10 cellular contexts compared by ENCODE assay signal in genomic region chr3:124263168-124263567, GRCh38.
A peak's percentile ranks its signal among the peaks of the same experiment; 100 is the strongest.
DNase-seq lines count a peak whose midpoint lies in the region; ATAC-seq and TF ChIP-seq lines count a peak whose summit lies in the region.
"Had no signal": no experiment of that assay in that cellular context is flagged by ENCODE, and none has a peak within 500 bp of the region (broad histone marks: within the 10 kb centered on the region; RNA-seq: fewer than 3 reads in every experiment).

No MANE protein-coding gene starts in this region.

- TF ChIP-seq CTCF in RWPE1 (conservative IDR thresholded peaks at IDR 0.05; ENCODE audit: low read depth) (no peak), fibroblast of lung (conservative IDR thresholded peaks at IDR 0.05 in 1 of 2, IDR thresholded peaks at IDR 0.05 in 1 of 2; ENCODE audit: low read depth in 1 of 2, low read length in 2 of 2) (no peak), sigmoid colon (IDR thresholded peaks at IDR 0.05) (no peak)

- no peak for TF ChIP-seq EP300 in sigmoid colon (IDR thresholded peaks at IDR 0.05)

- no peak for ATAC-seq in HG02884 (IDR thresholded peaks at IDR 0.05; ENCODE audit: unreplicated experiment)

- no peaks in the 10 kb centered on the region for H3K79me2 ChIP-seq in fibroblast of lung (ENCODE audit: control insufficient read depth, insufficient read depth, low read length)

- no peak overlapping the region for H2AFZ ChIP-seq in fibroblast of lung (ENCODE audit: low read length)

- H3K4me2 ChIP-seq in fibroblast of lung (ENCODE audit: extremely low read depth, insufficient read depth, low read length) (peak overlapping the region; percentile 18), skeletal muscle satellite cell (ENCODE audit: low read length) (peak overlapping the region; percentile 12)

- intact Hi-C loops in sigmoid colon (cut with DNase I), result no loop called here

- TF ChIP-seq POLR2A in sigmoid colon (IDR thresholded peaks at IDR 0.05), result no peak

- WGBS in sigmoid colon, 2 donors, result 79 to 89% methylated on average over 4 of the region's 4 CpGs

- no peaks in the 10 kb centered on the region for H4K20me1 ChIP-seq in fibroblast of lung (ENCODE audit: control insufficient read depth, extremely low read depth, insufficient read depth, low read length)

- POLR2A ChIA-PET in RWPE1 (lab: Yijun Ruan, JAX; ENCODE audit: low non-redundant PET), result no interaction called here

- no peaks in the 10 kb centered on the region for H3K36me3 ChIP-seq in fibroblast of lung (ENCODE audit: control insufficient read depth, insufficient read depth, low read length)
- no peaks in the 10 kb centered on the region for H3K36me3 ChIP-seq in skeletal muscle satellite cell (ENCODE audit: insufficient read depth, low read length)
- H3K36me3 ChIP-seq in sigmoid colon, result no peaks in the 10 kb centered on the region

- H3K27me3 ChIP-seq in fibroblast of lung (ENCODE audit: control insufficient read depth, insufficient read depth, low read length) (no peaks in the 10 kb centered on the region), skeletal muscle satellite cell (ENCODE audit: control insufficient read depth, insufficient read depth, low read length) (no peaks in the 10 kb centered on the region), sigmoid colon (no peaks in the 10 kb centered on the region)

- H3K27ac ChIP-seq in RWPE1 (no peak overlapping the region), fibroblast of lung (ENCODE audit: insufficient read depth, low read length) (no peak overlapping the region), sigmoid colon (no peak overlapping the region), caudate nucleus (ENCODE audit: low read depth, low read length) (no peak overlapping the region)

- DNase-seq in NCI-H510A treated with DMSO at 0.1 percent for 48 hours (lab: John Stamatoyannopoulos, UW) (peak; percentile 9), NCI-H510A (lab: John Stamatoyannopoulos, UW) (no peak), RWPE1 (ENCODE audit: low spot score) (peak; percentile 48), fibroblast of lung (ENCODE audit: low read depth in 2 of 2) (peak; percentile 96 to 97), sigmoid colon (no peak), caudate nucleus (lab: John Stamatoyannopoulos, UW) (no peak)
- DNase-seq: NCI-H1930, T-helper 9 cell had no signal

- H3K4me1 ChIP-seq in fibroblast of lung (ENCODE audit: control insufficient read depth, extremely low read depth, insufficient read depth, low read length), result peaks cover 8% of the 10 kb centered on the region
- H3K4me1 ChIP-seq in skeletal muscle satellite cell (ENCODE audit: control insufficient read depth, insufficient read depth, low read length), result peaks cover 42% of the 10 kb centered on the region
- peaks cover 0 to 36% (median 21%) of the 10 kb centered on the region in 4 donors for H3K4me1 ChIP-seq in sigmoid colon

- H3K9me3 ChIP-seq in fibroblast of lung (ENCODE audit: control insufficient read depth, insufficient read depth, low read depth, low read length) (no peaks in the 10 kb centered on the region), skeletal muscle satellite cell (replicated peaks; ENCODE audit: low read length) (no peaks in the 10 kb centered on the region), sigmoid colon (no peaks in the 10 kb centered on the region)

- CTCF ChIA-PET in RWPE1 (lab: Yijun Ruan, JAX), result no interaction called here

- H3K4me3 ChIP-seq in fibroblast of lung (replicated peaks in 1 of 4; ENCODE audit: control extremely low read depth in 1 of 4, insufficient read depth in 1 of 4, low read depth in 3 of 4, low read length in 4 of 4) (no peak overlapping the region), skeletal muscle satellite cell (ENCODE audit: low read length) (no peak overlapping the region), sigmoid colon (no peak overlapping the region)

- no peak overlapping the region for H3K9ac ChIP-seq in fibroblast of lung (ENCODE audit: insufficient read depth, low read length)
- H3K9ac ChIP-seq in skeletal muscle satellite cell (ENCODE audit: low read depth, low read length), result no peak overlapping the region

Comparison
In these comparisons a context has a peak if more than half of its experiments do, and no peak if none do; other contexts are left out.
1. DNase-seq: peak in NCI-H510A treated with DMSO at 0.1 percent for 48 hours (single experiment), RWPE1 (single experiment) and fibroblast of lung (2 of 2); none in NCI-H510A (single experiment), sigmoid colon (single experiment) and caudate nucleus (0 of 61).